ENCODE assay signal across 25 cellular contexts in genomic region chr9:85004818-85005413, GRCh38.
A peak's percentile ranks its signal among the peaks of the same experiment; 100 is the strongest.
DNase-seq lines count a peak whose midpoint lies in the region; ATAC-seq and TF ChIP-seq lines count a peak whose summit lies in the region.
"Had no signal": no experiment of that assay in that cellular context is flagged by ENCODE, and none has a peak within 500 bp of the region (broad histone marks: within the 10 kb centered on the region; RNA-seq: fewer than 3 reads in every experiment).

No MANE protein-coding gene starts in this region.

- no peak overlapping the region for H3K4me3 Mint-ChIP-seq in activated T-helper 17 cell treated with anti-CD3 and anti-CD28 coated beads, Interleukin-2, amount 50 U/mL, for 72 hours
- no peak overlapping the region for H3K4me3 Mint-ChIP-seq in Caco-2 (ENCODE audit: unreplicated experiment)
- H3K4me3 Mint-ChIP-seq in activated T-helper 2 cell treated with anti-CD3 and anti-CD28 coated beads, Interferon-gamma antibody, Interleukin-2, Interleukin-4, amounts not matched to agents 10 μg/mL and 5 μg/mL and 100 μg/mL, durations not matched to agents 14 hours and 24 hours and 36 hours (ENCODE audit: low read depth) = no peak overlapping the region
- H3K4me3 Mint-ChIP-seq: activated naive CD4-positive, alpha-beta T cell treated with anti-CD3 and anti-CD28 coated beads for 36 hours; activated T-cell treated with anti-CD3 and anti-CD28 coated beads, Interleukin-2, amount 50 U/mL, for 24 hours; CD8-positive, alpha-beta T cell; naive B cell had no signal

- H3K27me3 Mint-ChIP-seq in activated T-helper 17 cell treated with anti-CD3 and anti-CD28 coated beads, Interleukin-2, amount 50 U/mL, for 72 hours = peaks cover 9% of the 10 kb centered on the region
- H3K27me3 Mint-ChIP-seq in Caco-2 (ENCODE audit: insufficient read depth, unreplicated experiment) = no peaks in the 10 kb centered on the region
- H3K27me3 Mint-ChIP-seq in activated T-helper 2 cell treated with anti-CD3 and anti-CD28 coated beads, Interferon-gamma antibody, Interleukin-2, Interleukin-4, amounts not matched to agents 10 μg/mL and 5 μg/mL and 100 μg/mL, durations not matched to agents 14 hours and 24 hours and 36 hours (ENCODE audit: low read depth) = no peaks in the 10 kb centered on the region

- CTCF ChIA-PET in Caco-2 (lab: Charles Lee) = no interaction called here

- no peak for TF ChIP-seq CTCF in Caco-2 (IDR thresholded peaks at IDR 0.05; ENCODE audit: insufficient read depth in 1 of 2, low read depth in 1 of 2, low read length in 1 of 2, severe bottlenecking in 1 of 2, unreplicated experiment in 1 of 2)

- DNase-seq in superior temporal gyrus (ENCODE audit: extremely low spot score) (peak; percentile 8), Caco-2 (no peak)
- DNase-seq in activated T-helper 2 cell treated with anti-CD3 and anti-CD28 coated beads, Interferon-gamma antibody, Interleukin-2, Interleukin-4, amounts not matched to agents 10 μg/mL and 5 μg/mL and 100 μg/mL, durations not matched to agents 14 hours and 24 hours and 36 hours (ENCODE audit: low spot score) = no peak
- DNase-seq: activated naive CD4-positive, alpha-beta T cell treated with anti-CD3 and anti-CD28 coated beads for 36 hours; activated T-cell treated with anti-CD3 and anti-CD28 coated beads, Interleukin-2, amount 50 U/mL, for 24 hours; aorta; CD8-positive, alpha-beta T cell; central memory CD4-positive, alpha-beta T cell; DMS153; heart left ventricle; left cardiac atrium; mesenchymal stem cell; MM.1S; naive B cell; NCI-H1694 treated with DMSO at 0.1 percent for 48 hours; NCI-H774; stimulated activated CD4-positive, alpha-beta T cell treated with anti-CD3 and anti-CD28 coated beads, Interleukin-2, amount 100 ng/mL, for 48 hours; stimulated activated naive CD4-positive, alpha-beta T cell treated with Interleukin-2 at 50 U/mL for 16 hours; tibial artery had no signal

- H3K27ac Mint-ChIP-seq in activated T-helper 17 cell treated with anti-CD3 and anti-CD28 coated beads, Interleukin-2, amount 50 U/mL, for 72 hours = no peak overlapping the region
- H3K27ac Mint-ChIP-seq in Caco-2 (ENCODE audit: unreplicated experiment) = no peak overlapping the region
- H3K27ac Mint-ChIP-seq in activated T-helper 2 cell treated with anti-CD3 and anti-CD28 coated beads, Interferon-gamma antibody, Interleukin-2, Interleukin-4, amounts not matched to agents 10 μg/mL and 5 μg/mL and 100 μg/mL, durations not matched to agents 14 hours and 24 hours and 36 hours = no peak overlapping the region
- H3K27ac Mint-ChIP-seq: activated naive CD4-positive, alpha-beta T cell treated with anti-CD3 and anti-CD28 coated beads for 36 hours; activated T-cell treated with anti-CD3 and anti-CD28 coated beads, Interleukin-2, amount 50 U/mL, for 24 hours; CD8-positive, alpha-beta T cell; naive B cell had no signal

- peak; percentile 51 for ATAC-seq in GM18868 (IDR thresholded peaks at IDR 0.05; ENCODE audit: unreplicated experiment)
- ATAC-seq in HG02885 (IDR thresholded peaks at IDR 0.05; ENCODE audit: poor library complexity, unreplicated experiment) = peak; percentile 52
- peak; percentile 32 for ATAC-seq in activated T-helper 17 cell treated with anti-CD3 and anti-CD28 coated beads, Interleukin-2, amount 50 U/mL, for 72 hours (replicated peaks)
- no peak for ATAC-seq in GM21723 (IDR thresholded peaks at IDR 0.05; ENCODE audit: unreplicated experiment)
- ATAC-seq: activated CD4-positive, CD25-positive, alpha-beta regulatory T cell treated with anti-CD3 and anti-CD28 coated beads, Interleukin-2, amount 50 U/mL, for 24 hours; CD8-positive, alpha-beta T cell; HCT116; heart left ventricle; left cardiac atrium had no signal

- H3K9me3 Mint-ChIP-seq in activated T-helper 17 cell treated with anti-CD3 and anti-CD28 coated beads, Interleukin-2, amount 50 U/mL, for 72 hours = no peaks in the 10 kb centered on the region
- H3K9me3 Mint-ChIP-seq in Caco-2 (ENCODE audit: unreplicated experiment) = no peaks in the 10 kb centered on the region
- H3K9me3 Mint-ChIP-seq in activated T-helper 2 cell treated with anti-CD3 and anti-CD28 coated beads, Interferon-gamma antibody, Interleukin-2, Interleukin-4, amounts not matched to agents 10 μg/mL and 5 μg/mL and 100 μg/mL, durations not matched to agents 14 hours and 24 hours and 36 hours = no peaks in the 10 kb centered on the region

- no peaks in the 10 kb centered on the region for H3K4me1 Mint-ChIP-seq in activated T-helper 17 cell treated with anti-CD3 and anti-CD28 coated beads, Interleukin-2, amount 50 U/mL, for 72 hours
- no peaks in the 10 kb centered on the region for H3K4me1 Mint-ChIP-seq in Caco-2 (ENCODE audit: low read depth, unreplicated experiment)
- no peaks in the 10 kb centered on the region for H3K4me1 Mint-ChIP-seq in activated T-helper 2 cell treated with anti-CD3 and anti-CD28 coated beads, Interferon-gamma antibody, Interleukin-2, Interleukin-4, amounts not matched to agents 10 μg/mL and 5 μg/mL and 100 μg/mL, durations not matched to agents 14 hours and 24 hours and 36 hours (ENCODE audit: low read depth)
- H3K4me1 Mint-ChIP-seq: naive B cell had no signal

- no peaks in the 10 kb centered on the region for H3K36me3 ChIP-seq in Caco-2 (ENCODE audit: control insufficient read depth, insufficient read depth, low read length)
- H3K36me3 ChIP-seq: heart left ventricle had no signal

- no TSS peak for BruUV-seq in Caco-2 (replicated peaks; lab: Mats Ljungman, UMichigan)

- H3K4me1 ChIP-seq in Caco-2 = no peaks in the 10 kb centered on the region
- H3K4me1 ChIP-seq: heart left ventricle, tibial artery had no signal

- H3K4me3 ChIP-seq in Caco-2 (ENCODE audit: low read depth, low read length) = no peak overlapping the region
- H3K4me3 ChIP-seq: heart left ventricle, tibial artery had no signal

- no peaks in the 10 kb centered on the region for H3K9me3 ChIP-seq in Caco-2
- H3K9me3 ChIP-seq: tibial artery had no signal

- intact Hi-C loops in Caco-2 (cut with micrococcal nuclease; ENCODE audit: unreplicated experiment) = no loop called here
- intact Hi-C loops in activated T-helper 2 cell treated with anti-CD3 and anti-CD28 coated beads, Interferon-gamma antibody, Interleukin-2, Interleukin-4, amounts not matched to agents 10 μg/mL and 5 μg/mL and 100 μg/mL, durations not matched to agents 14 hours and 24 hours and 36 hours (cut with micrococcal nuclease) = no loop called here

- no peaks in the 10 kb centered on the region for H3K27me3 ChIP-seq in Caco-2 (replicated peaks; ENCODE audit: control insufficient read depth, insufficient read depth, low read length)
- H3K27me3 ChIP-seq: tibial artery had no signal

- no peaks in the 10 kb centered on the region for H3K36me3 Mint-ChIP-seq in activated T-helper 17 cell treated with anti-CD3 and anti-CD28 coated beads, Interleukin-2, amount 50 U/mL, for 72 hours (ENCODE audit: low read depth)
- no peaks in the 10 kb centered on the region for H3K36me3 Mint-ChIP-seq in Caco-2 (ENCODE audit: insufficient read depth, unreplicated experiment)
- no peaks in the 10 kb centered on the region for H3K36me3 Mint-ChIP-seq in activated T-helper 2 cell treated with anti-CD3 and anti-CD28 coated beads, Interferon-gamma antibody, Interleukin-2, Interleukin-4, amounts not matched to agents 10 μg/mL and 5 μg/mL and 100 μg/mL, durations not matched to agents 14 hours and 24 hours and 36 hours (ENCODE audit: low read depth)
- H3K36me3 Mint-ChIP-seq: CD8-positive, alpha-beta T cell; naive B cell had no signal

- POLR2A ChIA-PET in Caco-2 (lab: Charles Lee) = no interaction called here
